In the genomic region with DNA sequence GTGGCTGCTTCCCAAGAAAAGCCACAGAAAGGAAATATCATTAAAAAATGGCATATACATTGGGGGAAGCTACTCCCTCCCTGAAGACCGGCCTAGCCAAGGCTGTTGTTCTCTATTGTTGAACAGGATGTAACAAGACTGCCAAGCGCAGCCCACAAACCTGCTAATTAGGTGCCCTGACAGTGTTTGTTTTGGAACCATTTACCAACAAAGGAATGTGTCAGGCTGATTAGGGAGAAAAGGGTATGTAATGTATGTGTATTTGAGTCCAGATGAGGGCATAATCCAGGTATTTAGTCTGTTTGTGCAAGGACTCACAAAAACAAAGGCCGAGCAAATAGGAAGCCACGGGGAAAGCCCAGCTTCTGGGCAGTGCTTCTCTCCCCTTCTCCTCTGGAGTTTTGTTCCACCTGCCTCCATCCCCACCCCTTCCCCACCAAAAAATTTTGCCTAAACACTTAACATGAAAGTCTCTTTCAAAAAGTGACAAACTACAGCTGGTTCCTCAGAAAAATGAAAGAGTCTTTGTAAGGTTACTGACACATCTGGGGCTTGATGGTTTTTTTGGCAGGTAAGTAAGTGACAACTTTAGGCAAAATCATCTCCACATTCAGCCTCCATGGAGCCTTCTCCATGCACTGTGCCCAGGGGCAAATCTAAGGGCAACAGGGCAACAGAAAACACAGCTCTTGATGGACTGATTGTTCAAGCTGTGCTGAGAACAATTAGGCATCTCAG, we compare ENCODE assay signal across 1 cellular context.
TF ChIP-seq lines count a peak whose summit lies in the region.

No MANE protein-coding gene starts in this region.

TF ChIP-seq in HepG2, 621 proteins besides CTCF, POLR2A, EP300 and RAD21 (continued from another document and continues in another):
- TF ChIP-seq, protein P1, sequence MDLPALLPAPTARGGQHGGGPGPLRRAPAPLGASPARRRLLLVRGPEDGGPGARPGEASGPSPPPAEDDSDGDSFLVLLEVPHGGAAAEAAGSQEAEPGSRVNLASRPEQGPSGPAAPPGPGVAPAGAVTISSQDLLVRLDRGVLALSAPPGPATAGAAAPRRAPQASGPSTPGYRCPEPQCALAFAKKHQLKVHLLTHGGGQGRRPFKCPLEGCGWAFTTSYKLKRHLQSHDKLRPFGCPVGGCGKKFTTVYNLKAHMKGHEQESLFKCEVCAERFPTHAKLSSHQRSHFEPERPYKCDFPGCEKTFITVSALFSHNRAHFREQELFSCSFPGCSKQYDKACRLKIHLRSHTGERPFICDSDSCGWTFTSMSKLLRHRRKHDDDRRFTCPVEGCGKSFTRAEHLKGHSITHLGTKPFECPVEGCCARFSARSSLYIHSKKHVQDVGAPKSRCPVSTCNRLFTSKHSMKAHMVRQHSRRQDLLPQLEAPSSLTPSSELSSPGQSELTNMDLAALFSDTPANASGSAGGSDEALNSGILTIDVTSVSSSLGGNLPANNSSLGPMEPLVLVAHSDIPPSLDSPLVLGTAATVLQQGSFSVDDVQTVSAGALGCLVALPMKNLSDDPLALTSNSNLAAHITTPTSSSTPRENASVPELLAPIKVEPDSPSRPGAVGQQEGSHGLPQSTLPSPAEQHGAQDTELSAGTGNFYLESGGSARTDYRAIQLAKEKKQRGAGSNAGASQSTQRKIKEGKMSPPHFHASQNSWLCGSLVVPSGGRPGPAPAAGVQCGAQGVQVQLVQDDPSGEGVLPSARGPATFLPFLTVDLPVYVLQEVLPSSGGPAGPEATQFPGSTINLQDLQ (CRISPR knock-in tag; IDR thresholded peaks at IDR 0.05): no peak
- no peak for TF ChIP-seq THAP7 (CRISPR knock-in tag; IDR thresholded peaks at IDR 0.05)
- no peak for TF ChIP-seq ZNF468 (CRISPR knock-in tag; IDR thresholded peaks at IDR 0.05)
- no peak for TF ChIP-seq ARNTL (CRISPR knock-in tag; IDR thresholded peaks at IDR 0.05)
- TF ChIP-seq, protein P2, sequence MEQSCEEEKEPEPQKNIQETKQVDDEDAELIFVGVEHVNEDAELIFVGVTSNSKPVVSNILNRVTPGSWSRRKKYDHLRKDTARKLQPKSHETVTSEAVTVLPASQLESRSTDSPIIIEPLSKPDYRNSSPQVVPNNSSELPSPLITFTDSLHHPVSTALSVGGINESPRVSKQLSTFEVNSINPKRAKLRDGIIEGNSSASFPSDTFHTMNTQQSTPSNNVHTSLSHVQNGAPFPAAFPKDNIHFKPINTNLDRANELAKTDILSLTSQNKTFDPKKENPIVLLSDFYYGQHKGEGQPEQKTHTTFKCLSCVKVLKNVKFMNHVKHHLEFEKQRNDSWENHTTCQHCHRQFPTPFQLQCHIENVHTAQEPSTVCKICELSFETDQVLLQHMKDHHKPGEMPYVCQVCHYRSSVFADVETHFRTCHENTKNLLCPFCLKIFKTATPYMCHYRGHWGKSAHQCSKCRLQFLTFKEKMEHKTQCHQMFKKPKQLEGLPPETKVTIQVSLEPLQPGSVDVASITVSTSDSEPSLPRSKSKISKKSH (CRISPR knock-in tag; IDR thresholded peaks at IDR 0.05; ENCODE audit: borderline replicate concordance): no peak
- TF ChIP-seq NFRKB (IDR thresholded peaks at IDR 0.05): no peak
- peak; percentile 74; the same call in 1 of the 2 replicates for TF ChIP-seq ZNF317 (CRISPR knock-in tag; IDR thresholded peaks at IDR 0.05)
- TF ChIP-seq TFE3 (CRISPR knock-in tag; IDR thresholded peaks at IDR 0.05): peak; percentile 76
- peak; percentile 36; the same call in 1 of the 2 replicates for TF ChIP-seq KDM1A (CRISPR knock-in tag; IDR thresholded peaks at IDR 0.05)
- TF ChIP-seq ZNF614 (CRISPR knock-in tag; IDR thresholded peaks at IDR 0.05; ENCODE audit: borderline replicate concordance): peak; percentile 87
- TF ChIP-seq KDM3A (CRISPR knock-in tag; IDR thresholded peaks at IDR 0.05; ENCODE audit: low read depth): peak; percentile 76; the same call in 1 of the 2 replicates
- TF ChIP-seq TCF7 (IDR thresholded peaks at IDR 0.05; ENCODE audit: low read depth): peak; percentile 77
- TF ChIP-seq NFATC3 (CRISPR knock-in tag; IDR thresholded peaks at IDR 0.05): peak; percentile 86; the same call in 1 of the 2 replicates
- TF ChIP-seq, protein P3, sequence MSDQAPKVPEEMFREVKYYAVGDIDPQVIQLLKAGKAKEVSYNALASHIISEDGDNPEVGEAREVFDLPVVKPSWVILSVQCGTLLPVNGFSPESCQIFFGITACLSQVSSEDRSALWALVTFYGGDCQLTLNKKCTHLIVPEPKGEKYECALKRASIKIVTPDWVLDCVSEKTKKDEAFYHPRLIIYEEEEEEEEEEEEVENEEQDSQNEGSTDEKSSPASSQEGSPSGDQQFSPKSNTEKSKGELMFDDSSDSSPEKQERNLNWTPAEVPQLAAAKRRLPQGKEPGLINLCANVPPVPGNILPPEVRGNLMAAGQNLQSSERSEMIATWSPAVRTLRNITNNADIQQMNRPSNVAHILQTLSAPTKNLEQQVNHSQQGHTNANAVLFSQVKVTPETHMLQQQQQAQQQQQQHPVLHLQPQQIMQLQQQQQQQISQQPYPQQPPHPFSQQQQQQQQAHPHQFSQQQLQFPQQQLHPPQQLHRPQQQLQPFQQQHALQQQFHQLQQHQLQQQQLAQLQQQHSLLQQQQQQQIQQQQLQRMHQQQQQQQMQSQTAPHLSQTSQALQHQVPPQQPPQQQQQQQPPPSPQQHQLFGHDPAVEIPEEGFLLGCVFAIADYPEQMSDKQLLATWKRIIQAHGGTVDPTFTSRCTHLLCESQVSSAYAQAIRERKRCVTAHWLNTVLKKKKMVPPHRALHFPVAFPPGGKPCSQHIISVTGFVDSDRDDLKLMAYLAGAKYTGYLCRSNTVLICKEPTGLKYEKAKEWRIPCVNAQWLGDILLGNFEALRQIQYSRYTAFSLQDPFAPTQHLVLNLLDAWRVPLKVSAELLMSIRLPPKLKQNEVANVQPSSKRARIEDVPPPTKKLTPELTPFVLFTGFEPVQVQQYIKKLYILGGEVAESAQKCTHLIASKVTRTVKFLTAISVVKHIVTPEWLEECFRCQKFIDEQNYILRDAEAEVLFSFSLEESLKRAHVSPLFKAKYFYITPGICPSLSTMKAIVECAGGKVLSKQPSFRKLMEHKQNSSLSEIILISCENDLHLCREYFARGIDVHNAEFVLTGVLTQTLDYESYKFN (CRISPR knock-in tag; conservative IDR thresholded peaks at IDR 0.05): peak; percentile 82
- peak; percentile 85 for TF ChIP-seq JUND (CRISPR knock-in tag; IDR thresholded peaks at IDR 0.05)
- TF ChIP-seq, protein P4, sequence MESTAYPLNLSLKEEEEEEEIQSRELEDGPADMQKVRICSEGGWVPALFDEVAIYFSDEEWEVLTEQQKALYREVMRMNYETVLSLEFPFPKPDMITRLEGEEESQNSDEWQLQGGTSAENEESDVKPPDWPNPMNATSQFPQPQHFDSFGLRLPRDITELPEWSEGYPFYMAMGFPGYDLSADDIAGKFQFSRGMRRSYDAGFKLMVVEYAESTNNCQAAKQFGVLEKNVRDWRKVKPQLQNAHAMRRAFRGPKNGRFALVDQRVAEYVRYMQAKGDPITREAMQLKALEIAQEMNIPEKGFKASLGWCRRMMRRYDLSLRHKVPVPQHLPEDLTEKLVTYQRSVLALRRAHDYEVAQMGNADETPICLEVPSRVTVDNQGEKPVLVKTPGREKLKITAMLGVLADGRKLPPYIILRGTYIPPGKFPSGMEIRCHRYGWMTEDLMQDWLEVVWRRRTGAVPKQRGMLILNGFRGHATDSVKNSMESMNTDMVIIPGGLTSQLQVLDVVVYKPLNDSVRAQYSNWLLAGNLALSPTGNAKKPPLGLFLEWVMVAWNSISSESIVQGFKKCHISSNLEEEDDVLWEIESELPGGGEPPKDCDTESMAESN (CRISPR knock-in tag; conservative IDR thresholded peaks at IDR 0.05): peak; percentile 89
- TF ChIP-seq GABPB1 (CRISPR knock-in tag; IDR thresholded peaks at IDR 0.05): no peak
- TF ChIP-seq KLF16 (CRISPR knock-in tag; IDR thresholded peaks at IDR 0.05): peak in 1 of 2 experiments; percentile 72; a peak in 2 of 4 replicates
- no peak for TF ChIP-seq GPN1 (CRISPR knock-in tag; IDR thresholded peaks at IDR 0.05; ENCODE audit: borderline replicate concordance)
- TF ChIP-seq KDM4B (CRISPR knock-in tag; IDR thresholded peaks at IDR 0.05): peak; percentile 51; the same call in 1 of the 2 replicates
- no peak for TF ChIP-seq RBM39 (IDR thresholded peaks at IDR 0.05; ENCODE audit: low read depth, low read length, poor library complexity, severe bottlenecking)
- TF ChIP-seq RFX1 (IDR thresholded peaks at IDR 0.05): no peak
- TF ChIP-seq, protein P5, sequence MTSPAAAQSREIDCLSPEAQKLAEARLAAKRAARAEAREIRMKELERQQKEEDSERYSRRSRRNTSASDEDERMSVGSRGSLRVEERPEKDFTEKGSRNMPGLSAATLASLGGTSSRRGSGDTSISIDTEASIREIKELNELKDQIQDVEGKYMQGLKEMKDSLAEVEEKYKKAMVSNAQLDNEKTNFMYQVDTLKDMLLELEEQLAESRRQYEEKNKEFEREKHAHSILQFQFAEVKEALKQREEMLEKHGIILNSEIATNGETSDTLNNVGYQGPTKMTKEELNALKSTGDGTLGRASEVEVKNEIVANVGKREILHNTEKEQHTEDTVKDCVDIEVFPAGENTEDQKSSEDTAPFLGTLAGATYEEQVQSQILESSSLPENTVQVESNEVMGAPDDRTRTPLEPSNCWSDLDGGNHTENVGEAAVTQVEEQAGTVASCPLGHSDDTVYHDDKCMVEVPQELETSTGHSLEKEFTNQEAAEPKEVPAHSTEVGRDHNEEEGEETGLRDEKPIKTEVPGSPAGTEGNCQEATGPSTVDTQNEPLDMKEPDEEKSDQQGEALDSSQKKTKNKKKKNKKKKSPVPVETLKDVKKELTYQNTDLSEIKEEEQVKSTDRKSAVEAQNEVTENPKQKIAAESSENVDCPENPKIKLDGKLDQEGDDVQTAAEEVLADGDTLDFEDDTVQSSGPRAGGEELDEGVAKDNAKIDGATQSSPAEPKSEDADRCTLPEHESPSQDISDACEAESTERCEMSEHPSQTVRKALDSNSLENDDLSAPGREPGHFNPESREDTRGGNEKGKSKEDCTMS (CRISPR knock-in tag; conservative IDR thresholded peaks at IDR 0.05): no peak
- TF ChIP-seq ZGPAT (CRISPR knock-in tag; IDR thresholded peaks at IDR 0.05): peak; percentile 76; the same call in 1 of the 2 replicates
- TF ChIP-seq ZNF333 (CRISPR knock-in tag; IDR thresholded peaks at IDR 0.05; ENCODE audit: borderline replicate concordance): no peak
- peak; percentile 90; the same call in 1 of the 2 replicates for TF ChIP-seq HMG20A (CRISPR knock-in tag; IDR thresholded peaks at IDR 0.05; ENCODE audit: borderline replicate concordance)
- 0 out of 2 replicates have a peak, but pooled peaks have one; percentile 38 for TF ChIP-seq SMYD3 (CRISPR knock-in tag; IDR thresholded peaks at IDR 0.05)
- peak; percentile 58 for TF ChIP-seq THAP11 (CRISPR knock-in tag; IDR thresholded peaks at IDR 0.05)
- TF ChIP-seq RFX3 (CRISPR knock-in tag; IDR thresholded peaks at IDR 0.05): 0 out of 2 replicates have a peak, but pooled peaks have one; percentile 30
- no peak for TF ChIP-seq PAX8 (CRISPR knock-in tag; IDR thresholded peaks at IDR 0.05; ENCODE audit: borderline replicate concordance)
- no peak for TF ChIP-seq PAWR (CRISPR knock-in tag; IDR thresholded peaks at IDR 0.05; ENCODE audit: borderline replicate concordance)
- no peak for TF ChIP-seq GTF3A (CRISPR knock-in tag; conservative IDR thresholded peaks at IDR 0.05)
- TF ChIP-seq SUZ12 (IDR thresholded peaks at IDR 0.05; ENCODE audit: low read depth, low read length): no peak
- TF ChIP-seq BRCA1 (CRISPR knock-in tag; IDR thresholded peaks at IDR 0.05): no peak
